Comparison of ENCODE assay signal across 28 cellular contexts in the genomic region with DNA sequence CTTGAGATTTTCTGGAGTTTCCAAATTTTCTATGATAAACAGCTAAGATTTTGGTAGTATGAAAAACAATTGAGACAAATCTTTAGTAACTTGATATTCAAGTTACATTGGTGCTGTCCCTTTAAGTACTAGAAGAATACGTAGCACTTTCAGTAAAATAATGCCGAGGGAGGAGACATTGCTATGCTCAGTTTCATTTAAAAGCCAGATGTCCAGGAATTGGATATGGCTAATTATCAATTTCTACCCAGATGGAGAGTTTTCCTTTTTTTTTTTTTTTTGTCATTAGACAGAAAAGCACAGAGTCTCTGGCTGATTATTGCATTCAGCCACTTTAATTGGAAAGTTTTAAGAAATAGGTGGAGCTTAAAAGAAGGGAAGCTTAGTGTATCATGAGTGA. TPM values are rescaled to one million over a fixed set of nuclear protein-coding genes. Genes with fewer than 3 reads are reported as not detected.
DNase-seq lines count a peak whose midpoint lies in the region; ATAC-seq lines count a peak whose summit lies in the region.
"Had no signal": no experiment of that assay in that cellular context is flagged by ENCODE, and none has a peak within 500 bp of the region (broad histone marks: within the 10 kb centered on the region; RNA-seq: fewer than 3 reads in every experiment).

No MANE protein-coding gene starts in this region.

- H3K27me3 ChIP-seq in adipocyte (replicated peaks; ENCODE audit: control insufficient read depth, insufficient read depth, low read length): no peaks in the 10 kb centered on the region
- H3K27me3 ChIP-seq: BLaER1, cardiac muscle cell, Peyer's patch had no signal

- peak overlapping the region; percentile 63 for H3K4me3 ChIP-seq in adipocyte (ENCODE audit: low read length)
- H3K4me3 ChIP-seq: BLaER1, cardiac muscle cell, HAP-1, Peyer's patch, smooth muscle cell had no signal

- peak; percentile 88 for DNase-seq in DMS 273 (lab: John Stamatoyannopoulos, UW; ENCODE audit: unreplicated experiment)
- DNase-seq in NCI-H2171 (lab: John Stamatoyannopoulos, UW): peak; percentile 60
- DNase-seq in adipocyte (ENCODE audit: low read depth): peak; percentile 21
- DNase-seq in left lobe of liver (ENCODE audit: low spot score): no peak
- no peak for DNase-seq in NCI-H187 (lab: John Stamatoyannopoulos, UW)
- no peak for DNase-seq in activated T-cell treated with anti-CD3 and anti-CD28 coated beads for 4 hours
- DNase-seq: activated CD4-positive, alpha-beta T cell treated with anti-CD3 and anti-CD28 coated beads for 4 hours; activated CD8-positive, alpha-beta memory T cell treated with anti-CD3 and anti-CD28 coated beads for 24 hours; activated naive CD4-positive, alpha-beta T cell treated with Interleukin-2 at 50 U/mL for 16 hours; activated T-cell treated with anti-CD3 and anti-CD28 coated beads, Interleukin-2, amount 50 U/mL, for 4 hours; amniotic stem cell; COR-L47; DMS79 treated with DMSO at 0.1 percent for 48 hours; mesendoderm; NCI-H1092 treated with DMSO at 0.1 percent for 48 hours; NCI-H2081 treated with DMSO at 0.1 percent for 48 hours; NK-92 treated with Interleukin-12 subunit alpha and Interleukin-12 subunit beta, amount 100 ng/mL, for 24 hours; occipital lobe; Peyer's patch; stimulated activated CD4-positive, alpha-beta T cell treated with anti-CD3 and anti-CD28 coated beads, Interleukin-2, amount 100 ng/mL, for 24 hours; T-helper 17 cell had no signal

- no peaks in the 10 kb centered on the region for H3K36me3 ChIP-seq in adipocyte (ENCODE audit: control insufficient read depth, insufficient read depth, low read length, severe bottlenecking)
- H3K36me3 ChIP-seq: BLaER1, cardiac muscle cell, HAP-1, Peyer's patch had no signal

- ATAC-seq in left lobe of liver (peak; percentile 44), HG03460 (IDR thresholded peaks at IDR 0.05; ENCODE audit: unreplicated experiment) (no peak)
- no peak for ATAC-seq in activated CD4-positive, CD25-positive, alpha-beta regulatory T cell treated with anti-CD3 and anti-CD28 coated beads, Interleukin-2, amount 50 U/mL, for 24 hours
- ATAC-seq: activated T-cell treated with anti-CD3 and anti-CD28 coated beads, Interleukin-2, amount 50 U/mL, for 4 hours; HepG2; T-helper 17 cell had no signal

- H3K9ac ChIP-seq in adipocyte (ENCODE audit: low read length): no peak overlapping the region
- H3K9ac ChIP-seq: BLaER1 had no signal

- peaks cover 9% of the 10 kb centered on the region for H3K4me1 ChIP-seq in adipocyte (ENCODE audit: control insufficient read depth, insufficient read depth, low read length)
- H3K4me1 ChIP-seq: Peyer's patch had no signal

- no peaks in the 10 kb centered on the region for H3K9me3 ChIP-seq in adipocyte (ENCODE audit: control insufficient read depth, low read length)
- H3K9me3 ChIP-seq: BLaER1, HAP-1, Peyer's patch had no signal

RNA-seq across cellular contexts. Expression of a gene that starts 40.4 kb away (rescaled TPM):
- total RNA-seq in left lobe of liver: 18.9 TPM

Comparison
In these comparisons a context has a peak if more than half of its experiments do, and no peak if none do; other contexts are left out.
1. DNase-seq: peak in DMS 273 (single experiment), NCI-H2171 (single experiment) and adipocyte (single experiment); none in left lobe of liver (single experiment), NCI-H187 (0 of 2) and activated T-cell treated with anti-CD3 and anti-CD28 coated beads for 4 hours (single experiment).